In the genomic region with DNA sequence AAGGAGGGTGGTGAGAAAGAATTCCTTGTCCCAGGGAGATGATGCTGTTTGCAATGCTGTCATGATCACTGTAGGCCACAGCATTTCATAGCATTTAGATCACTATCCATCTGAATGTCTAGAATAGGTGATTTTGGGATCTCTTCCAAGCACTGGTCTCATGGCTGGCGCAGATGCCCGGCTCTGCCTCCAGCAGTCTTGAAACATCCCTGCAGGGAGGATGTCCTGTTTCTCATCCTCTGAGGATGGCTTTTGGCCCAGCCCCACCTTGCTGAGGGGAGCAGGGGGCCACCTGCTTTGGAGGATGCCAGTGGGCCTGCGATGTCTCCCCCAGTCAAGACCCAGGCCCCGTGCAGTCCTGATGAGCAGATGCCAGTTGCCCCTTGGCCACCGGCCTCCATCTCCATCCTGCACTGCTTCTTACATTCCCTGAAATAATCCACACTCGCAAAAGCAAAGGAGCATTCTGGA, we compare ENCODE assay signal across 21 cellular contexts.
DNase-seq lines count a peak whose midpoint lies in the region; ATAC-seq and TF ChIP-seq lines count a peak whose summit lies in the region.
"Had no signal": no experiment of that assay in that cellular context is flagged by ENCODE, and none has a peak within 500 bp of the region (broad histone marks: within the 10 kb centered on the region; RNA-seq: fewer than 3 reads in every experiment).

No MANE protein-coding gene starts in this region.

- no peak overlapping the region for H3K27ac ChIP-seq in IMR-90 (ENCODE audit: insufficient read depth, low read length)
- no peak overlapping the region for H3K27ac ChIP-seq in psoas muscle

- H3K9me3 ChIP-seq in IMR-90 (ENCODE audit: control insufficient read depth, insufficient read depth, low read length) (no peaks in the 10 kb centered on the region), psoas muscle (no peaks in the 10 kb centered on the region)
- H3K9me3 ChIP-seq: MG63, SK-N-SH had no signal

- no peaks in the 10 kb centered on the region for H3K79me1 ChIP-seq in IMR-90 (ENCODE audit: low read depth in 1 of 2, low read length in 2 of 2)

- H3K18ac ChIP-seq in IMR-90 (ENCODE audit: low read depth, low read length), result no peak overlapping the region

- H3K4me1 ChIP-seq in IMR-90 (ENCODE audit: control insufficient read depth, insufficient read depth, low read length) (peaks cover 15% of the 10 kb centered on the region; the same call in 1 of the 2 replicates), psoas muscle (peaks cover 52% of the 10 kb centered on the region)

- H2AFZ ChIP-seq in IMR-90 (replicated peaks; ENCODE audit: low read length, poor library complexity), result no peak overlapping the region

- WGBS in IMR-90 (ENCODE audit: extremely low coverage in 2 of 2, insufficient read length in 1 of 2), 2 experiments, result no CpG with 5 or more reads among the region's 6 CpGs
- WGBS in psoas muscle, 3 donors, result 93 to 94% (median 93%) methylated on average over 6 of the region's 6 CpGs

- no peak overlapping the region for H3K4me2 ChIP-seq in IMR-90 (ENCODE audit: low read depth, low read length)
- H3K4me2 ChIP-seq: SK-N-SH had no signal

- DNase-seq in G401 (ENCODE audit: low spot score), result peak; percentile 81
- peak; percentile 29 for DNase-seq in IMR-90
- DNase-seq in glomerular visceral epithelial cell (ENCODE audit: extremely low spot score), result peak; percentile 35
- DNase-seq in psoas muscle, result peak; percentile 10 to 32
- no peak for DNase-seq in HCEC 1CT
- DNase-seq in COLO668 (lab: John Stamatoyannopoulos, UW; ENCODE audit: unreplicated experiment), result no peak
- DNase-seq: DMS153, DND-41, MG63, NCI-H1105 treated with DMSO at 0.1 percent for 48 hours, NCI-H146, NCI-H1930, NCI-H2107, NCI-H446, NCI-H524 treated with DMSO at 0.1 percent for 48 hours, NCI-H774, SK-N-SH, SW 1271 had no signal

- no peak overlapping the region for H2BK120ac ChIP-seq in IMR-90 (ENCODE audit: low read depth, low read length)

- no peak overlapping the region for H3K56ac ChIP-seq in IMR-90 (ENCODE audit: extremely low read depth, insufficient read depth, low read length)

- no peak overlapping the region for H2BK15ac ChIP-seq in IMR-90 (ENCODE audit: low read depth, low read length)

- dilution Hi-C loops in IMR-90 (cut with HindIII; ENCODE audit: low sequenced_read_pairs, unreplicated experiment), result no loop called here

- CTCF ChIA-PET in IMR-90 (lab: Yijun Ruan, JAX), result interaction anchor here (0.9 to 4.4 kb wide), 2 partner anchors 147 to 260 kb away, joined by 4 to 27 read pairs; no protein-coding TSS in a partner anchor

- H2BK20ac ChIP-seq in IMR-90 (ENCODE audit: low read depth, low read length), result no peak overlapping the region

- POLR2A ChIA-PET in IMR-90 (lab: Charles Lee; ENCODE audit: unreplicated experiment), result no interaction called here

- H3K36me3 ChIP-seq in IMR-90 (ENCODE audit: control insufficient read depth, insufficient read depth, low read length), result no peaks in the 10 kb centered on the region
- H3K36me3 ChIP-seq in psoas muscle (ENCODE audit: insufficient read depth in 1 of 2, low read depth in 1 of 2), result no peaks in the 10 kb centered on the region
- H3K36me3 ChIP-seq: MG63 had no signal

- no peak overlapping the region for H4K8ac ChIP-seq in IMR-90 (ENCODE audit: low read depth in 2 of 2, low read length in 2 of 2)

- no peak overlapping the region for H3K4ac ChIP-seq in IMR-90 (ENCODE audit: low read depth, low read length)

- peaks cover 3% of the 10 kb centered on the region; the same call in 1 of the 2 replicates for H3K9me1 ChIP-seq in IMR-90 (ENCODE audit: insufficient read depth, low read length)

- intact Hi-C loops in IMR-90 (cut with micrococcal nuclease), result loop anchor here (10.0 kb wide), 1 partner anchor 724 kb away; no protein-coding TSS in a partner anchor
- intact Hi-C loops in psoas muscle (cut with DNase I), result no loop called here

- in situ Hi-C loops in G401 (cut with HindIII; ENCODE audit: low sequenced_read_pairs) (no loop called here), IMR-90 (cut with MboI; ENCODE audit: low sequenced_read_pairs) (no loop called here)

- TF ChIP-seq POLR2A in IMR-90 (IDR thresholded peaks at IDR 0.05; ENCODE audit: low read depth, low read length), result no peak

- H2AK5ac ChIP-seq in IMR-90 (ENCODE audit: low read depth, low read length), result no peak overlapping the region

- H2AK9ac ChIP-seq in IMR-90 (replicated peaks; ENCODE audit: low read depth, low read length, poor library complexity), result no peak overlapping the region

- H3K23ac ChIP-seq in IMR-90 (ENCODE audit: low read depth, low read length), result no peak overlapping the region; the same call in 1 of the 2 replicates

- H2BK5ac ChIP-seq in IMR-90 (ENCODE audit: low read depth, low read length, poor library complexity, severe bottlenecking), result no peak overlapping the region

- H4K91ac ChIP-seq in IMR-90 (ENCODE audit: insufficient read depth, low read depth, low read length), result no peak overlapping the region

- H3K27me3 ChIP-seq in IMR-90 (ENCODE audit: control insufficient read depth, insufficient read depth, low read length) (no peaks in the 10 kb centered on the region), psoas muscle (ENCODE audit: insufficient read depth in 3 of 3, low read length in 2 of 3) (no peaks in the 10 kb centered on the region)
- H3K27me3 ChIP-seq: MG63 had no signal

- no peak for TF ChIP-seq RAD21 in IMR-90 (IDR thresholded peaks at IDR 0.05; ENCODE audit: low read length)

- H3K4me3 ChIP-seq in IMR-90 (ENCODE audit: insufficient read depth, low read depth, low read length), result no peak overlapping the region
- H3K4me3 ChIP-seq in psoas muscle, result no peak overlapping the region
- H3K4me3 ChIP-seq: K562, MG63 had no signal

- H4K5ac ChIP-seq in IMR-90 (ENCODE audit: low read depth, low read length), result no peak overlapping the region

- no peak overlapping the region for H3K9ac ChIP-seq in IMR-90 (ENCODE audit: low read depth, low read length)
- H3K9ac ChIP-seq: SK-N-SH had no signal

- no peak overlapping the region for H3K14ac ChIP-seq in IMR-90 (replicated peaks; ENCODE audit: low read depth, low read length)

- ATAC-seq in IMR-90 (ENCODE audit: low read depth) (no peak), psoas muscle (no peak), esophagus mucosa (no peak)
- ATAC-seq: HepG2, K562 had no signal

- TF ChIP-seq CTCF in IMR-90 (conservative IDR thresholded peaks at IDR 0.05; ENCODE audit: low read depth, low read length), result no peak
- TF ChIP-seq CTCF in psoas muscle (IDR thresholded peaks at IDR 0.05), result no peak

- BruUV-seq in IMR-90 (replicated peaks; lab: Mats Ljungman, UMichigan), result no TSS peak

- H4K20me1 ChIP-seq in IMR-90 (ENCODE audit: insufficient read depth, low read length), result no peaks in the 10 kb centered on the region

TF ChIP-seq in IMR-90, 13 proteins besides CTCF, POLR2A, EP300 and RAD21:
- TF ChIP-seq MXI1 (IDR thresholded peaks at IDR 0.05; ENCODE audit: borderline replicate concordance, low read depth, low read length), result no peak
- TF ChIP-seq MAZ (IDR thresholded peaks at IDR 0.05; ENCODE audit: borderline replicate concordance, low read depth, low read length), result no peak
- no peak for TF ChIP-seq BHLHE40 (IDR thresholded peaks at IDR 0.05; ENCODE audit: low read depth, low read length)
- no peak for TF ChIP-seq CHD1 (IDR thresholded peaks at IDR 0.05; ENCODE audit: low read depth, low read length)
- TF ChIP-seq, protein P1, sequence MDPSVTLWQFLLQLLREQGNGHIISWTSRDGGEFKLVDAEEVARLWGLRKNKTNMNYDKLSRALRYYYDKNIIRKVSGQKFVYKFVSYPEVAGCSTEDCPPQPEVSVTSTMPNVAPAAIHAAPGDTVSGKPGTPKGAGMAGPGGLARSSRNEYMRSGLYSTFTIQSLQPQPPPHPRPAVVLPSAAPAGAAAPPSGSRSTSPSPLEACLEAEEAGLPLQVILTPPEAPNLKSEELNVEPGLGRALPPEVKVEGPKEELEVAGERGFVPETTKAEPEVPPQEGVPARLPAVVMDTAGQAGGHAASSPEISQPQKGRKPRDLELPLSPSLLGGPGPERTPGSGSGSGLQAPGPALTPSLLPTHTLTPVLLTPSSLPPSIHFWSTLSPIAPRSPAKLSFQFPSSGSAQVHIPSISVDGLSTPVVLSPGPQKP (IDR thresholded peaks at IDR 0.05; ENCODE audit: borderline replicate concordance, low read depth, low read length), result no peak
- no peak for TF ChIP-seq SMC3 (IDR thresholded peaks at IDR 0.05; ENCODE audit: low read depth, low read length)

Comparison
In these comparisons a context has a peak if more than half of its experiments do, and no peak if none do; other contexts are left out.
1. DNase-seq: peak in G401 (single experiment), IMR-90 (single experiment), glomerular visceral epithelial cell (single experiment) and psoas muscle (2 of 2); none in HCEC 1CT (single experiment) and COLO668 (single experiment).